ENCODE assay signal across 11 cellular contexts in genomic region chr12:119593578-119594398, GRCh38. TPM values are rescaled to one million over a fixed set of nuclear protein-coding genes. Genes with fewer than 3 reads are reported as not detected.
DNase-seq lines count a peak whose midpoint lies in the region; ATAC-seq and TF ChIP-seq lines count a peak whose summit lies in the region.
"Had no signal": no experiment of that assay in that cellular context is flagged by ENCODE, and none has a peak within 500 bp of the region (broad histone marks: within the 10 kb centered on the region; RNA-seq: fewer than 3 reads in every experiment).

TMEM233 (plus strand) TSS chr12:119593774; CDS start chr12:119593849, 75 bp downstream.

- H3K27ac Mint-ChIP-seq in CD8-positive, alpha-beta T cell, result no peak within 1 kb of the TSS

- 2 to 4% (median 3%) methylated on average over 46 to 48 of the region's 48 CpGs for WGBS in stomach, 5 donors

- H3K4me1 ChIP-seq in left lung (peaks cover 0 to 10% of the 10 kb centered on the region in 2 donors), stomach (peaks cover 0 to 23% (median 12%) of the 10 kb centered on the region in 4 donors)
- no peaks in the 10 kb centered on the region for H3K4me1 ChIP-seq in CD8-positive, alpha-beta T cell (ENCODE audit: insufficient read depth, low read length)

- H3K36me3 Mint-ChIP-seq in CD8-positive, alpha-beta T cell, result no peaks in the 10 kb centered on the region

- no peak within 1 kb of the TSS for H3K4me3 Mint-ChIP-seq in CD8-positive, alpha-beta T cell

- H3K9me3 ChIP-seq in left lung (no peaks in the 10 kb centered on the region), stomach (no peaks in the 10 kb centered on the region)
- H3K9me3 ChIP-seq in CD8-positive, alpha-beta T cell (ENCODE audit: low read length), result no peaks in the 10 kb centered on the region

- TF ChIP-seq CTCF in left lung (IDR thresholded peaks at IDR 0.05) (no peak), stomach (IDR thresholded peaks at IDR 0.05) (no peak)
- TF ChIP-seq CTCF in CD8-positive, alpha-beta T cell (IDR thresholded peaks at IDR 0.05), result no peak

- CTCF ChIA-PET in HEK293T (lab: Yijun Ruan, JAX), result no interaction called here
- CTCF ChIA-PET in CD8-positive, alpha-beta T cell (lab: Charles Lee), result no interaction called here

- peak within 1 kb of the TSS in 1 of 2 donors; percentile 31 for H3K27ac ChIP-seq in left lung
- peak within 1 kb of the TSS in 3 of 5 donors; percentile 7 to 60 (median 22) for H3K27ac ChIP-seq in stomach
- no peak within 1 kb of the TSS for H3K27ac ChIP-seq in CD8-positive, alpha-beta T cell (ENCODE audit: low read depth, low read length)

- intact Hi-C loops in left lung (cut with DNase I), result no loop called here
- intact Hi-C loops in stomach (cut with DNase I; ENCODE audit: low total_unique reads), result no loop called here
- intact Hi-C loops in CD8-positive, alpha-beta T cell (cut with DNase I, micrococcal nuclease), result no loop called here

- DNase-seq in LHCN-M2 (ENCODE audit: low read depth) (peak; percentile 44), ecto neural progenitor cell (ENCODE audit: low spot score) (peak; percentile 85), left lung (peak in 1 of 2 donors; percentile 75), stomach (no peak), HEK293T (ENCODE audit: extremely low spot score) (no peak)
- no peak for DNase-seq in CD8-positive, alpha-beta T cell
- DNase-seq in activated effector memory CD4-positive, alpha-beta T cell treated with Interleukin-2 at 50 U/mL for 16 hours, result no peak
- DNase-seq: NCI-H2227 treated with DMSO at 0.1 percent for 48 hours had no signal

- H3K36me3 ChIP-seq in left lung (no peaks in the 10 kb centered on the region), stomach (no peaks in the 10 kb centered on the region)
- no peaks in the 10 kb centered on the region for H3K36me3 ChIP-seq in CD8-positive, alpha-beta T cell (ENCODE audit: insufficient read depth, low read length)

- no peak for TF ChIP-seq POLR2A in stomach (IDR thresholded peaks at IDR 0.05)

- H3K9me3 Mint-ChIP-seq in CD8-positive, alpha-beta T cell, result no peaks in the 10 kb centered on the region

- H3K27me3 ChIP-seq in left lung, result peaks cover 17 to 54% of the 10 kb centered on the region in 2 donors
- H3K27me3 ChIP-seq in stomach, result peaks cover 7 to 67% (median 36%) of the 10 kb centered on the region in 3 donors
- peaks cover 4% of the 10 kb centered on the region for H3K27me3 ChIP-seq in CD8-positive, alpha-beta T cell (ENCODE audit: insufficient read depth, low read length)

- ATAC-seq in left lung (peak; percentile 28), GM18502 (IDR thresholded peaks at IDR 0.05; ENCODE audit: poor library complexity, unreplicated experiment) (no peak)
- no peak for ATAC-seq in CD8-positive, alpha-beta T cell

- POLR2A ChIA-PET in HEK293T (lab: Yijun Ruan, JAX), result no interaction called here
- POLR2A ChIA-PET in CD8-positive, alpha-beta T cell (lab: Charles Lee), result no interaction called here

- no peak for TF ChIP-seq EP300 in stomach (IDR thresholded peaks at IDR 0.05)

- H3K27me3 Mint-ChIP-seq in CD8-positive, alpha-beta T cell (ENCODE audit: low read depth), result peaks cover 69% of the 10 kb centered on the region

- peaks cover 15% of the 10 kb centered on the region for H3K4me1 Mint-ChIP-seq in CD8-positive, alpha-beta T cell (ENCODE audit: low read depth)

- peak within 1 kb of the TSS; percentile 41 to 46 for H3K4me3 ChIP-seq in left lung
- H3K4me3 ChIP-seq in stomach, result peak within 1 kb of the TSS; percentile 25 to 44 (median 34)
- no peak within 1 kb of the TSS for H3K4me3 ChIP-seq in CD8-positive, alpha-beta T cell (ENCODE audit: low read depth, low read length)

TF ChIP-seq in HEK293T, 16 proteins besides CTCF, POLR2A, EP300 and RAD21:
- no peak for TF ChIP-seq NFRKB (IDR thresholded peaks at IDR 0.05)
- no peak for TF ChIP-seq ARNT (IDR thresholded peaks at IDR 0.05)
- TF ChIP-seq CTBP1 (IDR thresholded peaks at IDR 0.05; ENCODE audit: borderline replicate concordance), result no peak
- TF ChIP-seq LEF1 (IDR thresholded peaks at IDR 0.05; ENCODE audit: borderline replicate concordance), result no peak
- TF ChIP-seq BHLHE40 (IDR thresholded peaks at IDR 0.05; ENCODE audit: borderline replicate concordance), result no peak
- no peak for TF ChIP-seq L3MBTL2 (conservative IDR thresholded peaks at IDR 0.05)
- TF ChIP-seq FOXA1 (IDR thresholded peaks at IDR 0.05), result no peak

RNA-seq across cellular contexts. Expression of gene TMEM233, which starts in this region (rescaled TPM):
- total RNA-seq in LHCN-M2 (2014; rRNA removed) (2.2 and 2.6 TPM in 2 replicates), left lung (1 to 10 TPM in 1 of 2 donors, under 1 TPM in 1; 0.79 to 1.1 TPM), stomach (under 1 TPM in 1 of 5 donors, not detected in 4; 0.18 TPM)
- 2.9 TPM for polyA plus RNA-seq in LHCN-M2 (2012)
- polyA plus RNA-seq in stomach, result under 1 TPM; 0.10 to 0.92 (median 0.25) TPM
- total RNA-seq in CD8-positive, alpha-beta T cell, result not detected
- total RNA-seq: T-helper 2 cell treated with Interferon-gamma antibody and Interleukin-4, amounts not matched to agents 100 ng/mL and 5 ng/mL, for 36 hours; temporal lobe had no signal

Comparison
In these comparisons a context has a peak if more than half of its experiments do, and no peak if none do; other contexts are left out.
1. DNase-seq: peak in LHCN-M2 (single experiment) and ecto neural progenitor cell (single experiment); none in stomach (single experiment), HEK293T (single experiment), CD8-positive, alpha-beta T cell (0 of 7) and activated effector memory CD4-positive, alpha-beta T cell treated with Interleukin-2 at 50 U/mL for 16 hours (single experiment).